In genomic region chr18:11366410-11366809, GRCh38 we compare ENCODE assay signal across 14 cellular contexts.
A peak's percentile ranks its signal among the peaks of the same experiment; 100 is the strongest.
DNase-seq lines count a peak whose midpoint lies in the region; ATAC-seq lines count a peak whose summit lies in the region.
"Had no signal": no experiment of that assay in that cellular context is flagged by ENCODE, and none has a peak within 500 bp of the region (broad histone marks: within the 10 kb centered on the region; RNA-seq: fewer than 3 reads in every experiment).

No MANE protein-coding gene starts in this region.

- intact Hi-C loops in left cardiac atrium (cut with DNase I): no loop called here

- DNase-seq in NCI-H345 (lab: John Stamatoyannopoulos, UW) (peak; percentile 9), NCI-H345 treated with DMSO at 0.1 percent for 48 hours (lab: John Stamatoyannopoulos, UW; ENCODE audit: unreplicated experiment) (no peak), SW480 (ENCODE audit: low spot score) (peak; percentile 10), left cardiac atrium (no peak), NCI-H1694 treated with DMSO at 0.1 percent for 48 hours (lab: John Stamatoyannopoulos, UW) (no peak), NCI-H526 treated with DMSO at 0.1 percent for 48 hours (lab: John Stamatoyannopoulos, UW) (no peak), activated gamma-delta T cell (lab: John Stamatoyannopoulos, UW) (no peak), HuH-7 (ENCODE audit: low spot score) (no peak)
- DNase-seq: 8988T; central memory CD4-positive, alpha-beta T cell; PC-9; T1000; transverse colon had no signal

- ATAC-seq in left cardiac atrium: peak; percentile 95
- ATAC-seq: HCT116 had no signal

Comparison
In these comparisons a context has a peak if more than half of its experiments do, and no peak if none do; other contexts are left out.
1. DNase-seq: peak in NCI-H345 (single experiment) and SW480 (single experiment); none in NCI-H345 treated with DMSO at 0.1 percent for 48 hours (single experiment), left cardiac atrium (single experiment), NCI-H1694 treated with DMSO at 0.1 percent for 48 hours (single experiment), NCI-H526 treated with DMSO at 0.1 percent for 48 hours (single experiment), activated gamma-delta T cell (single experiment) and HuH-7 (single experiment).